In the genomic region with DNA sequence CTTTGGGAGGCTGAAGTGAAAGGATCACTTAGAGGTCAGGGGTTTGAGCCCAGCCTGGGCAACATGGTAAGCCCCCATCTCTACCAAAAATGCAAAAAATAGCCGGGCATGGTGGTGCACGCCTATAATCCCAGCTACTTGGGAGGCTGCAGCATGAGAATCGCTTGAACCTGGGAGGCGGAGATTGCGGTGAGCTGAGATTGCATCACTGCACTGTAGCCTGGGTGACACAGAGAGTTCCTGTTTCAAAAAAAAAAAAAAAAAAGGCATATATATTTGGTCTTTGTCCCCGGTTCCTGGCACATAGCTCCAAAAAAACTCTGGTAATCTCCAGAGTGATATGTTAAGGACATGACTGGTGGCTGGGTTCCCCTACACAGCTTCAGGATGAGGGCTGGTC, we compare ENCODE assay signal across 20 cellular contexts.
"Had no signal": no experiment of that assay in that cellular context is flagged by ENCODE, and none has a peak within 500 bp of the region (broad histone marks: within the 10 kb centered on the region; RNA-seq: fewer than 3 reads in every experiment).

No MANE protein-coding gene starts in this region.

- H3K27me3 ChIP-seq: SJSA1 had no signal

- H3K4me3 ChIP-seq: SJSA1 had no signal

- DNase-seq: activated CD4-positive, alpha-beta memory T cell treated with anti-CD3 and anti-CD28 coated beads, Interleukin-2, amount 10 ng/mL, durations not matched to agents 7 days and 5 days; activated CD4-positive, alpha-beta T cell treated with anti-CD3 and anti-CD28 coated beads for 36 hours; activated CD4-positive, alpha-beta T cell treated with anti-CD3 and anti-CD28 coated beads, Interleukin-2, amount 50 U/mL, for 1 hour; activated gamma-delta T cell; activated naive CD4-positive, alpha-beta T cell treated with anti-CD3 and anti-CD28 coated beads for 36 hours; activated T-cell treated with anti-CD3 and anti-CD28 coated beads for 4 hours; activated T-cell treated with anti-CD3 and anti-CD28 coated beads, Interleukin-2, amount 50 U/mL, for 48 hours; amygdala; Kasumi-1; NCI-H1105 treated with DMSO at 0.1 percent for 48 hours; NCI-H1436 treated with DMSO at 0.1 percent for 48 hours; NCI-H187; NCI-H2081 treated with DMSO at 0.1 percent for 48 hours; NCI-H446; NCI-H524; PC-3; T-helper 2 cell; T1000; WERI-Rb-1 had no signal

- H3K27ac ChIP-seq: SJSA1, WERI-Rb-1 had no signal
